ENCODE assay signal across 16 cellular contexts in genomic region chr21:37945036-37945435, GRCh38. TPM values are rescaled to one million over a fixed set of nuclear protein-coding genes. Genes with fewer than 3 reads are reported as not detected.
DNase-seq lines count a peak whose midpoint lies in the region; ATAC-seq lines count a peak whose summit lies in the region.
"Had no signal": no experiment of that assay in that cellular context is flagged by ENCODE, and none has a peak within 500 bp of the region (broad histone marks: within the 10 kb centered on the region; RNA-seq: fewer than 3 reads in every experiment).

No MANE protein-coding gene starts in this region.

- peaks cover 0 to 5% of the 10 kb centered on the region in 2 donors for H3K27me3 Mint-ChIP-seq in stimulated activated naive B cell treated with anti-CD40 and anti-IgM and Interleukin-4, amounts not matched to agents 10 μg/mL and 1 μg/mL and 100 μg/mL, for 72 hours

- no peak overlapping the region for H3K4me3 Mint-ChIP-seq in stimulated activated naive B cell treated with anti-CD40 and anti-IgM and Interleukin-4, amounts not matched to agents 10 μg/mL and 1 μg/mL and 100 μg/mL, for 72 hours
- H3K4me3 Mint-ChIP-seq: CD4-positive, alpha-beta T cell; H9 had no signal

- H3K36me3 Mint-ChIP-seq in stimulated activated naive B cell treated with anti-CD40 and anti-IgM and Interleukin-4, amounts not matched to agents 10 μg/mL and 1 μg/mL and 100 μg/mL, for 72 hours, result no peaks in the 10 kb centered on the region
- H3K36me3 Mint-ChIP-seq in activated naive CD4-positive, alpha-beta T cell treated with anti-CD3 and anti-CD28 coated beads, Interleukin-2, amount 50 U/mL, for 72 hours, result no peaks in the 10 kb centered on the region

- H3K9me3 Mint-ChIP-seq in stimulated activated naive B cell treated with anti-CD40 and anti-IgM and Interleukin-4, amounts not matched to agents 10 μg/mL and 1 μg/mL and 100 μg/mL, for 72 hours, result peaks cover 0 to 1% of the 10 kb centered on the region in 2 donors
- H3K9me3 Mint-ChIP-seq in activated naive CD4-positive, alpha-beta T cell treated with anti-CD3 and anti-CD28 coated beads, Interleukin-2, amount 50 U/mL, for 72 hours, result peaks cover 0 to 5% of the 10 kb centered on the region in 2 donors
- H3K9me3 Mint-ChIP-seq: CD4-positive, alpha-beta T cell; H9 had no signal

- ATAC-seq in stimulated activated naive B cell treated with anti-CD40 and anti-IgM and Interleukin-4, amounts not matched to agents 10 μg/mL and 1 μg/mL and 100 μg/mL, for 72 hours (replicated peaks), result no peak
- no peak for ATAC-seq in activated naive CD4-positive, alpha-beta T cell treated with anti-CD3 and anti-CD28 coated beads, Interleukin-2, amount 50 U/mL, for 72 hours
- ATAC-seq: GM12878 had no signal

- H3K4me1 Mint-ChIP-seq in stimulated activated naive B cell treated with anti-CD40 and anti-IgM and Interleukin-4, amounts not matched to agents 10 μg/mL and 1 μg/mL and 100 μg/mL, for 72 hours, result no peaks in the 10 kb centered on the region
- H3K4me1 Mint-ChIP-seq: H9 had no signal

- DNase-seq in NCI-H524 (lab: John Stamatoyannopoulos, UW) (peak; percentile 28 to 68), NCI-H524 treated with DMSO at 0.1 percent for 48 hours (lab: John Stamatoyannopoulos, UW) (no peak), NCI-H2171 treated with DMSO at 0.1 percent for 48 hours (lab: John Stamatoyannopoulos, UW) (peak; percentile 98), cerebellum (ENCODE audit: low spot score) (peak; percentile 40)
- DNase-seq in stimulated activated naive B cell treated with anti-CD40 and anti-IgM and Interleukin-4, amounts not matched to agents 10 μg/mL and 1 μg/mL and 100 μg/mL, for 72 hours, result no peak
- no peak for DNase-seq in activated CD8-positive, alpha-beta memory T cell treated with anti-CD3 and anti-CD28 coated beads, Interleukin-2, amount 50 U/mL, for 4 hours
- DNase-seq in activated naive CD4-positive, alpha-beta T cell treated with anti-CD3 and anti-CD28 coated beads, Interleukin-2, amount 50 U/mL, for 72 hours (ENCODE audit: low spot score in 2 of 2), result no peak
- DNase-seq: ACHN; Calu3; CD4-positive, alpha-beta T cell; DMS 273 treated with DMSO at 0.1 percent for 48 hours; GOT3; H9 had no signal

- no peak overlapping the region for H3K27ac Mint-ChIP-seq in stimulated activated naive B cell treated with anti-CD40 and anti-IgM and Interleukin-4, amounts not matched to agents 10 μg/mL and 1 μg/mL and 100 μg/mL, for 72 hours
- H3K27ac Mint-ChIP-seq in activated naive CD4-positive, alpha-beta T cell treated with anti-CD3 and anti-CD28 coated beads, Interleukin-2, amount 50 U/mL, for 72 hours, result no peak overlapping the region
- H3K27ac Mint-ChIP-seq: CD4-positive, alpha-beta T cell; H9 had no signal

RNA-seq across cellular contexts. Expression of gene KCNJ6, which starts 28.8 kb away (rescaled TPM):
- total RNA-seq in cerebellum, result 14.5 TPM
- total RNA-seq in activated naive CD4-positive, alpha-beta T cell treated with anti-CD3 and anti-CD28 coated beads, Interleukin-2, amount 50 U/mL, for 72 hours, result not detected
- total RNA-seq: A172; CD4-positive, alpha-beta T cell; Daoy; GM12878 had no signal

Comparison
In these comparisons a context has a peak if more than half of its experiments do, and no peak if none do; other contexts are left out.
1. DNase-seq: peak in NCI-H524 (2 of 2), NCI-H2171 treated with DMSO at 0.1 percent for 48 hours (single experiment) and cerebellum (single experiment); none in NCI-H524 treated with DMSO at 0.1 percent for 48 hours (single experiment), stimulated activated naive B cell treated with anti-CD40 and anti-IgM and Interleukin-4, amounts not matched to agents 10 μg/mL and 1 μg/mL and 100 μg/mL, for 72 hours (single experiment), activated CD8-positive, alpha-beta memory T cell treated with anti-CD3 and anti-CD28 coated beads, Interleukin-2, amount 50 U/mL, for 4 hours (single experiment) and activated naive CD4-positive, alpha-beta T cell treated with anti-CD3 and anti-CD28 coated beads, Interleukin-2, amount 50 U/mL, for 72 hours (0 of 2).
2. RNA of gene KCNJ6, which starts 28.8 kb away (total RNA-seq): 14.5 TPM in cerebellum (single experiment); not detected in activated naive CD4-positive, alpha-beta T cell treated with anti-CD3 and anti-CD28 coated beads, Interleukin-2, amount 50 U/mL, for 72 hours; every median in the first group is over 10 times any median in the second.